ENCODE assay signal across 9 cellular contexts in the genomic region with DNA sequence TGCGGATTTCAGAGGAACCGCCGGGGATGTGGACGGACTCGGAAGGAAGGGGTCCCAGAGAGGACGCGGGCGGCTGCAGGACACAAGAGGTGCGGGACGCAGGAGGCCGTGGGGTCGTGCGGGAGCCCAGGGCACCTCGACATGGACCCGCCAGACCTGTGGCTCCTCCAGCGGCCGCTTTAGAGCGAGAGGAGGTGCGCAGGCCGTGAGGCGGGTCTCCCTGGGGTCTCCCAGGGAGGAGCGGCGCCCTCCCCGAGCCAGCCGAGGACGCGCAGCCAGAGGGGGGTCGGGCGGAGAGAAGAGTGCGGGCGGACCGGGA. TPM values are rescaled to one million over a fixed set of nuclear protein-coding genes. Genes with fewer than 3 reads are reported as not detected.
A peak's percentile ranks its signal among the peaks of the same experiment; 100 is the strongest.
DNase-seq lines count a peak whose midpoint lies in the region; ATAC-seq and TF ChIP-seq lines count a peak whose summit lies in the region.
"Had no signal": no experiment of that assay in that cellular context is flagged by ENCODE, and none has a peak within 500 bp of the region (broad histone marks: within the 10 kb centered on the region; RNA-seq: fewer than 3 reads in every experiment).

No MANE protein-coding gene starts in this region.

- DNase-seq in GM12865 (ENCODE audit: low read depth): no peak
- no peak for DNase-seq in activated CD8-positive, alpha-beta T cell treated with anti-CD3 and anti-CD28 coated beads for 36 hours
- DNase-seq in left cardiac atrium: peak; percentile 53
- no peak for DNase-seq in NCI-H2029 (lab: John Stamatoyannopoulos, UW)
- DNase-seq in NOMO-1 treated with dmso at 0.1 percent for 144 hours (lab: John Stamatoyannopoulos, UW; ENCODE audit: unreplicated experiment): no peak
- DNase-seq in NCI-H1048 (lab: John Stamatoyannopoulos, UW): no peak

- no peaks in the 10 kb centered on the region for H3K9me3 Mint-ChIP-seq in activated CD8-positive, alpha-beta T cell treated with anti-CD3 and anti-CD28 coated beads for 36 hours

- H3K4me1 Mint-ChIP-seq in activated CD8-positive, alpha-beta T cell treated with anti-CD3 and anti-CD28 coated beads for 36 hours (ENCODE audit: low read depth): peaks cover 20% of the 10 kb centered on the region

- H3K27me3 Mint-ChIP-seq in activated CD8-positive, alpha-beta T cell treated with anti-CD3 and anti-CD28 coated beads for 36 hours: no peaks in the 10 kb centered on the region

- H3K4me3 Mint-ChIP-seq in activated CD8-positive, alpha-beta T cell treated with anti-CD3 and anti-CD28 coated beads for 36 hours: peak overlapping the region; percentile 95

- peak overlapping the region; percentile 78 for H3K27ac ChIP-seq in skeletal muscle tissue (ENCODE audit: low read depth, low read length)

- ATAC-seq in HG02623 (IDR thresholded peaks at IDR 0.05; ENCODE audit: unreplicated experiment): peak; percentile 2
- ATAC-seq in activated CD8-positive, alpha-beta T cell treated with anti-CD3 and anti-CD28 coated beads for 36 hours: no peak
- ATAC-seq in left cardiac atrium: no peak

- intact Hi-C loops in activated CD8-positive, alpha-beta T cell treated with anti-CD3 and anti-CD28 coated beads for 36 hours (cut with micrococcal nuclease): no loop called here
- intact Hi-C loops in left cardiac atrium (cut with DNase I): loop anchor here in 1 of 2 donors (2.0 kb wide), 1 partner anchor 22 kb away; a partner anchor contains a TSS

- peaks cover 9 to 21% (median 18%) of the 10 kb centered on the region in 3 donors for H3K4me1 ChIP-seq in skeletal muscle tissue (ENCODE audit: control insufficient read depth in 3 of 3, insufficient read depth in 3 of 3, low read length in 3 of 3)

- POLR2A ChIA-PET in activated CD8-positive, alpha-beta T cell treated with anti-CD3 and anti-CD28 coated beads for 36 hours (lab: Charles Lee): no interaction called here

- no peaks in the 10 kb centered on the region for H3K36me3 ChIP-seq in skeletal muscle tissue (ENCODE audit: control insufficient read depth in 3 of 3, insufficient read depth in 3 of 3, low read length in 3 of 3)

- H3K4me3 ChIP-seq in GM12865 (ENCODE audit: low read depth, low read length) (peak overlapping the region; percentile 86), skeletal muscle tissue (ENCODE audit: low read length in 3 of 3) (peak overlapping the region; percentile 80 to 95 (median 94))

- H3K36me3 Mint-ChIP-seq in activated CD8-positive, alpha-beta T cell treated with anti-CD3 and anti-CD28 coated beads for 36 hours (ENCODE audit: low read depth): no peaks in the 10 kb centered on the region

- peak overlapping the region; percentile 80 for H3K27ac Mint-ChIP-seq in activated CD8-positive, alpha-beta T cell treated with anti-CD3 and anti-CD28 coated beads for 36 hours

- H3K9me3 ChIP-seq in skeletal muscle tissue (ENCODE audit: control insufficient read depth in 3 of 3, low read length in 3 of 3): no peaks in the 10 kb centered on the region

- peak overlapping the region; percentile 85 to 93 (median 86) for H3K9ac ChIP-seq in skeletal muscle tissue (ENCODE audit: low read depth in 1 of 3, low read length in 3 of 3)

- CTCF ChIA-PET in activated CD8-positive, alpha-beta T cell treated with anti-CD3 and anti-CD28 coated beads for 36 hours (lab: Charles Lee): interaction anchor here (1.4 to 3.0 kb wide), 4 partner anchors 14 to 37 kb away, joined by 4 to 12 read pairs (median 6); no protein-coding TSS in a partner anchor

- no peaks in the 10 kb centered on the region for H3K27me3 ChIP-seq in skeletal muscle tissue (ENCODE audit: control insufficient read depth in 3 of 3, insufficient read depth in 3 of 3, low read length in 3 of 3)

- no peak for TF ChIP-seq CTCF in GM12865 (IDR thresholded peaks at IDR 0.05; ENCODE audit: insufficient read depth, low read depth, low read length, missing control alignments)
- no peak for TF ChIP-seq CTCF in activated CD8-positive, alpha-beta T cell treated with anti-CD3 and anti-CD28 coated beads for 36 hours (IDR thresholded peaks at IDR 0.05)

RNA-seq across cellular contexts. Expression of a gene that starts 6.8 kb away (rescaled TPM):
- 10 to 100 TPM; 33.4 to 34.9 TPM for total RNA-seq in activated CD8-positive, alpha-beta T cell treated with anti-CD3 and anti-CD28 coated beads for 36 hours
- total RNA-seq in left cardiac atrium: 10 to 100 TPM; 31.4 to 35.1 TPM
- total RNA-seq in skeletal muscle tissue: 11.0 TPM

RNA-seq across cellular contexts. Expression of a gene that starts 21.9 kb away (rescaled TPM):
- 10 to 100 TPM; 18.9 to 19.3 TPM for total RNA-seq in activated CD8-positive, alpha-beta T cell treated with anti-CD3 and anti-CD28 coated beads for 36 hours
- total RNA-seq in left cardiac atrium: 10 to 100 TPM; 27.1 to 29.1 TPM
- total RNA-seq in skeletal muscle tissue: 10.4 TPM

RNA-seq across cellular contexts. Expression of a gene that starts 46.9 kb away (rescaled TPM):
- total RNA-seq in activated CD8-positive, alpha-beta T cell treated with anti-CD3 and anti-CD28 coated beads for 36 hours: not detected
- total RNA-seq in left cardiac atrium: not detected
- total RNA-seq in skeletal muscle tissue: not detected
- total RNA-seq: SK-MEL-5 had no signal

RNA-seq across cellular contexts. Expression of a gene that starts 59.2 kb away (rescaled TPM):
- total RNA-seq in activated CD8-positive, alpha-beta T cell treated with anti-CD3 and anti-CD28 coated beads for 36 hours: under 1 TPM in 1 of 2 experiments, not detected in 1; 0.22 TPM
- total RNA-seq in left cardiac atrium: not detected
- total RNA-seq in skeletal muscle tissue: 1.6 TPM
